8 cellular contexts compared by ENCODE assay signal in genomic region chr17:50904522-50905459, GRCh38. TPM values are rescaled to one million over a fixed set of nuclear protein-coding genes. Genes with fewer than 3 reads are reported as not detected.
DNase-seq lines count a peak whose midpoint lies in the region; ATAC-seq and TF ChIP-seq lines count a peak whose summit lies in the region.

No MANE protein-coding gene starts in this region.

- no peak for TF ChIP-seq CTCF in 22Rv1 (IDR thresholded peaks at IDR 0.05)
- TF ChIP-seq CTCF in hepatocyte (IDR thresholded peaks at IDR 0.05; ENCODE audit: poor library complexity), result no peak

- peak overlapping the region; percentile 69 for H3K4me2 ChIP-seq in hepatocyte

- H3K9me3 ChIP-seq in hepatocyte (ENCODE audit: low read depth), result no peaks in the 10 kb centered on the region

- no peak overlapping the region for H3K4me3 ChIP-seq in hepatocyte
- H3K4me3 ChIP-seq in skin epidermis, result no peak overlapping the region

- no peaks in the 10 kb centered on the region for H3K79me2 ChIP-seq in hepatocyte

- no peaks in the 10 kb centered on the region for H3K36me3 ChIP-seq in hepatocyte (replicated peaks; ENCODE audit: insufficient read depth, low read depth)

- H3K4me1 ChIP-seq in hepatocyte (ENCODE audit: insufficient read depth), result peaks cover 57% of the 10 kb centered on the region

- no peaks in the 10 kb centered on the region for H4K20me1 ChIP-seq in hepatocyte (ENCODE audit: insufficient read depth, poor library complexity, severe bottlenecking)

- peak overlapping the region; percentile 58 for H2AFZ ChIP-seq in hepatocyte

- peak overlapping the region; percentile 98 for H3K27ac ChIP-seq in 22Rv1
- peak overlapping the region; percentile 40 for H3K27ac ChIP-seq in adipose tissue (ENCODE audit: low read depth, low read length)
- peak overlapping the region; percentile 98 for H3K27ac ChIP-seq in hepatocyte
- H3K27ac ChIP-seq in skin epidermis, result peak overlapping the region; percentile 51 to 92 (median 84)

- no peaks in the 10 kb centered on the region for H3K27me3 ChIP-seq in hepatocyte

- DNase-seq in NCI-H1092 treated with DMSO at 0.1 percent for 48 hours (lab: John Stamatoyannopoulos, UW) (peak; percentile 97), hepatocyte (ENCODE audit: low spot score) (peak; percentile 78), UCSD-AML1 (lab: John Stamatoyannopoulos, UW; ENCODE audit: unreplicated experiment) (no peak)

- no peaks in the 10 kb centered on the region for H3K9me2 ChIP-seq in hepatocyte (replicated peaks; ENCODE audit: insufficient read depth)

- WGBS in adipose tissue, 3 donors, result 21 to 64% (median 51%) methylated on average over 16 of the region's 16 CpGs
- WGBS in hepatocyte (ENCODE audit: low lambda C conversion rate, missing lambda C conversion rate), result 30% methylated on average over 16 of the region's 16 CpGs

- ATAC-seq in GM21825 (IDR thresholded peaks at IDR 0.05; ENCODE audit: unreplicated experiment) (no peak), GM21381 (IDR thresholded peaks at IDR 0.05; ENCODE audit: unreplicated experiment) (no peak)

RNA-seq across cellular contexts. Expression of gene TOB1, which starts 38.6 kb away (rescaled TPM):
- polyA plus RNA-seq in adipose tissue, result 10 to 100 TPM; 16.3 to 81.5 (median 25.4) TPM
- total RNA-seq in hepatocyte, result 52.1 and 53.6 TPM in 2 replicates
- polyA plus RNA-seq in hepatocyte, result 41.1 and 43.2 TPM in 2 replicates

Comparison
In these comparisons a context has a peak if more than half of its experiments do, and no peak if none do; other contexts are left out.
1. H3K27ac ChIP-seq: peak in every context shown above with its lines; median percentile 98 in 22Rv1; 98 in hepatocyte; 84 in skin epidermis; 40 in adipose tissue.